ENCODE assay signal across 22 cellular contexts in genomic region chr12:111074965-111075364, GRCh38. TPM values are rescaled to one million over a fixed set of nuclear protein-coding genes. Genes with fewer than 3 reads are reported as not detected.
"Had no signal": no experiment of that assay in that cellular context is flagged by ENCODE, and none has a peak within 500 bp of the region (broad histone marks: within the 10 kb centered on the region; RNA-seq: fewer than 3 reads in every experiment).

No MANE protein-coding gene starts in this region.

- H3K27me3 Mint-ChIP-seq: activated T-cell treated with anti-CD3 and anti-CD28 coated beads, Interleukin-2, amount 50 U/mL, for 24 hours had no signal

- DNase-seq: activated CD4-positive, alpha-beta T cell treated with anti-CD3 and anti-CD28 coated beads, Interleukin-2, amount 50 U/mL, for 48 hours; activated CD4-positive, CD25-positive, alpha-beta regulatory T cell treated with anti-CD3 and anti-CD28 coated beads, Interleukin-2, amount 50 U/mL, for 72 hours; activated effector memory CD4-positive, alpha-beta T cell treated with Interleukin-2 at 50 U/mL for 16 hours; activated T-cell treated with anti-CD3 and anti-CD28 coated beads, Interleukin-2, amount 50 U/mL, for 24 hours; aorta; effector memory CD8-positive, alpha-beta T cell; foreskin melanocyte; heart right ventricle; left cardiac atrium; naive B cell; small intestine; stimulated activated CD4-positive, alpha-beta T cell treated with anti-CD3 and anti-CD28 coated beads, Interleukin-4, amount 100 ng/mL, for 4 hours; stimulated activated CD8-positive, alpha-beta memory T cell treated with anti-CD3 and anti-CD28 coated beads, Interleukin-4, amount 100 ng/mL, for 48 hours; stimulated activated naive CD8-positive, alpha-beta T cell treated with anti-CD3 and anti-CD28 coated beads, Interleukin-15, Interleukin-2, amounts not matched to agents 100 U/mL and 50 U/mL, for 24 hours; T-helper 9 cell had no signal

- H3K4me1 Mint-ChIP-seq: naive B cell had no signal

- H3K27ac Mint-ChIP-seq: activated T-cell treated with anti-CD3 and anti-CD28 coated beads, Interleukin-2, amount 50 U/mL, for 24 hours; effector memory CD8-positive, alpha-beta T cell; naive B cell had no signal

- H3K27ac ChIP-seq: breast epithelium, heart right ventricle, right atrium auricular region, SJSA1, suprapubic skin had no signal

- H3K36me3 Mint-ChIP-seq: naive B cell had no signal

- H3K4me3 ChIP-seq: breast epithelium, heart right ventricle, right atrium auricular region, SJSA1, suprapubic skin had no signal

- H3K9me3 Mint-ChIP-seq: activated T-cell treated with anti-CD3 and anti-CD28 coated beads, Interleukin-2, amount 50 U/mL, for 24 hours; effector memory CD8-positive, alpha-beta T cell; T-cell had no signal

- H3K4me3 Mint-ChIP-seq: activated T-cell treated with anti-CD3 and anti-CD28 coated beads, Interleukin-2, amount 50 U/mL, for 24 hours; effector memory CD8-positive, alpha-beta T cell; naive B cell had no signal

- ATAC-seq: effector memory CD8-positive, alpha-beta T cell; heart right ventricle; left cardiac atrium; stimulated activated naive CD8-positive, alpha-beta T cell treated with anti-CD3 and anti-CD28 coated beads, Interleukin-15, Interleukin-2, amounts not matched to agents 100 U/mL and 50 U/mL, for 24 hours had no signal

RNA-seq across cellular contexts. Expression of gene CUX2, which starts 41.0 kb away (rescaled TPM):
- total RNA-seq: dermis blood vessel endothelial cell, lung microvascular endothelial cell, right atrium auricular region, SJSA1 had no signal
- polyA plus RNA-seq: aorta, heart right ventricle had no signal
